In the genomic region with DNA sequence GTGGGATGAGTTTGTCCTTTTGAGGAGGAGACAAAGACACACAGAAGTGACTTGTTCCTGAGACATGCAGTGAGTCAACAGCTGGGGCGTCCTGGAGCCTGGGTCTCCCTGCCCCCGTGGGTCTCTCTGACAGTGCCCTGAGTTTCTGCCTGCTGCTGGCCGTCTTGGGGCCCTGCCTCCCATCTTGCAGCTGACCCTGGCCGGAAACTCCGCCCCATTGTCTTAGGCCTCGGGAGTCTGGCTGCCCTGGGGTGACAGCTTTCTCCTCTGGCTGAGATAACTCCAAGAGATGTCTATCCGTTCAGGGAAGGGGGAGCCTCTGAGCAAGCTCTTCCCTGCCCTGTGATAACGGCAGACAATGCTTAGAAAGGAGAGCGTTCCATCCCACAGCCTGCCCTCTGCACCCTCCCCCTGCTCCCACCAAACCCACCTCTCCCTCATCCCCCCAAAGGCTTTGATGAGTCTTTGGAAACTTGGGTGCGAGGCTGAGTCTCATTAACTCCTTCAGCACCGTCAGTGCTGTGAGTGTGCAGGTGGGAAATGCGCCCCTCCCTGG, we compare ENCODE assay signal across 8 cellular contexts.
A peak's percentile ranks its signal among the peaks of the same experiment; 100 is the strongest.
DNase-seq lines count a peak whose midpoint lies in the region; ATAC-seq and TF ChIP-seq lines count a peak whose summit lies in the region.
"Had no signal": no experiment of that assay in that cellular context is flagged by ENCODE, and none has a peak within 500 bp of the region (broad histone marks: within the 10 kb centered on the region; RNA-seq: fewer than 3 reads in every experiment).

No MANE protein-coding gene starts in this region.

- intact Hi-C loops in breast epithelium (cut with DNase I; ENCODE audit: low total_unique reads) (no loop called here), posterior cingulate gyrus (cut with DNase I) (no loop called here)

- H3K36me3 ChIP-seq in HUES48 (ENCODE audit: control insufficient read depth, insufficient read depth, low read length) (no peaks in the 10 kb centered on the region), breast epithelium (no peaks in the 10 kb centered on the region), upper lobe of left lung (no peaks in the 10 kb centered on the region)

- H3K9me3 ChIP-seq in HUES48 (ENCODE audit: control insufficient read depth, insufficient read depth, low read length) (no peaks in the 10 kb centered on the region), breast epithelium (no peaks in the 10 kb centered on the region), upper lobe of left lung (no peaks in the 10 kb centered on the region)

- no peak for TF ChIP-seq POLR2A in breast epithelium (IDR thresholded peaks at IDR 0.05)
- TF ChIP-seq POLR2A in upper lobe of left lung (IDR thresholded peaks at IDR 0.05), result peak in 1 of 4 donors; percentile 14

- H3K4me3 ChIP-seq in HUES48 (ENCODE audit: low read depth, low read length), result no peak overlapping the region
- no peak overlapping the region for H3K4me3 ChIP-seq in breast epithelium
- no peak overlapping the region for H3K4me3 ChIP-seq in upper lobe of left lung

- peaks cover 22% of the 10 kb centered on the region for H3K4me1 ChIP-seq in HUES48 (ENCODE audit: control insufficient read depth, insufficient read depth, low read length)
- H3K4me1 ChIP-seq in breast epithelium, result no peaks in the 10 kb centered on the region
- H3K4me1 ChIP-seq in upper lobe of left lung, result peaks cover 14 to 55% (median 32%) of the 10 kb centered on the region in 4 donors

- ATAC-seq in upper lobe of left lung (ENCODE audit: low FRiP score in 2 of 2) (peak; percentile 12 to 46), HG03565 (IDR thresholded peaks at IDR 0.05; ENCODE audit: unreplicated experiment) (no peak)

- TF ChIP-seq CTCF in breast epithelium (IDR thresholded peaks at IDR 0.05), result no peak
- peak in 2 of 6 experiments; percentile 23 to 29 for TF ChIP-seq CTCF in upper lobe of left lung (IDR thresholded peaks at IDR 0.05)

- no peak overlapping the region for H3K9ac ChIP-seq in HUES48 (ENCODE audit: low read depth, low read length)

- DNase-seq in breast epithelium (ENCODE audit: low spot score in 2 of 2), result no peak
- peak; percentile 100 for DNase-seq in islet precursor cell
- peak in 1 of 2 donors; percentile 47 for DNase-seq in upper lobe of left lung
- DNase-seq in posterior cingulate gyrus, result no peak
- no peak for DNase-seq in DMS53 (lab: John Stamatoyannopoulos, UW)
- DNase-seq: NCI-H446 had no signal

- H3K27me3 ChIP-seq in HUES48 (ENCODE audit: control insufficient read depth, insufficient read depth, low read length), result peaks cover 4% of the 10 kb centered on the region; the same call in 1 of the 2 replicates
- H3K27me3 ChIP-seq in breast epithelium, result no peaks in the 10 kb centered on the region
- H3K27me3 ChIP-seq in upper lobe of left lung, result no peaks in the 10 kb centered on the region

- peak in 2 of 4 donors; percentile 69 to 77 for TF ChIP-seq EP300 in upper lobe of left lung (IDR thresholded peaks at IDR 0.05)

- WGBS in upper lobe of left lung, 2 donors, result 43 to 59% methylated on average over 6 to 11 of the region's 12 CpGs

- peak overlapping the region; percentile 85 for H3K27ac ChIP-seq in HUES48 (ENCODE audit: low read depth, low read length)
- H3K27ac ChIP-seq in breast epithelium, result peak overlapping the region; percentile 33 to 48
- H3K27ac ChIP-seq in upper lobe of left lung, result peak overlapping the region; percentile 61 to 76 (median 74)
